In the genomic region with DNA sequence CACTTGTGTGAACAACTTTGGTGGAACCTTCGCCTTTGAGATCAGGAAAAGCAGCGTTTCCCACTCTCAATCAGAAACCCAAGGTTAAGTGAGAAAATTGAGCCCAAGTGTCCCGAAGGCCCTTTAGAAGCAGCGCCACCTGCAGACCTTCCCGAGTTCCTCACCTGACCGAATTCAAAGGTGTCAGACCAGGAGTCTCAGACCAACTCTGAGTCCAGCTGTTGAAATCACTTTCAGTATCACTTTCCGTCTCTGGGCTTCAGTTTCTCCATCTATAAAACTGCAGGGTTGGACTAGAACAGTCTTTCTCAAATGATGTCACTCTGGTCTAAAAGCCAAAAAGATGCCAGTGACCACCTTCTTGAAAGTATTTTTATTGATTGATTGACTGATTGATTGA, we compare ENCODE assay signal across 8 cellular contexts. TPM values are rescaled to one million over a fixed set of nuclear protein-coding genes. Genes with fewer than 3 reads are reported as not detected.
A peak's percentile ranks its signal among the peaks of the same experiment; 100 is the strongest.
DNase-seq lines count a peak whose midpoint lies in the region; ATAC-seq, FAIRE-seq and TF ChIP-seq lines count a peak whose summit lies in the region.

No MANE protein-coding gene starts in this region.

- 44% methylated on average over 7 of the region's 7 CpGs for WGBS in right cardiac atrium

- no peaks in the 10 kb centered on the region for H3K4me1 ChIP-seq in RWPE2 (ENCODE audit: insufficient read depth, poor library complexity, severe bottlenecking)
- H3K4me1 ChIP-seq in keratinocyte (ENCODE audit: control insufficient read depth, extremely low read depth, insufficient read depth, low read length): no peaks in the 10 kb centered on the region
- H3K4me1 ChIP-seq in right cardiac atrium (ENCODE audit: control insufficient read depth, insufficient read depth, low read length): no peaks in the 10 kb centered on the region

- no peak for DNase-seq in D721Med (ENCODE audit: insufficient read length, low spot score)
- no peak for DNase-seq in RWPE2 (ENCODE audit: low spot score)
- no peak for DNase-seq in keratinocyte (ENCODE audit: low read depth, low spot score)
- DNase-seq in activated CD4-positive, CD25-positive, alpha-beta regulatory T cell (lab: John Stamatoyannopoulos, UW): no peak
- DNase-seq in activated T-helper 2 cell treated with anti-CD3 and anti-CD28 coated beads, Interferon-gamma antibody, Interleukin-2, Interleukin-4, amounts not matched to agents 10 μg/mL and 5 μg/mL and 100 μg/mL, durations not matched to agents 14 hours and 24 hours and 36 hours (ENCODE audit: low spot score): no peak
- no peak for DNase-seq in right cardiac atrium

- H3K9me3 ChIP-seq in RWPE2 (ENCODE audit: severe bottlenecking) (no peaks in the 10 kb centered on the region), keratinocyte (ENCODE audit: control insufficient read depth, low read depth, low read length) (no peaks in the 10 kb centered on the region), right cardiac atrium (ENCODE audit: control insufficient read depth, low read length) (no peaks in the 10 kb centered on the region)

- no peaks in the 10 kb centered on the region for H3K9me3 Mint-ChIP-seq in activated T-helper 2 cell treated with anti-CD3 and anti-CD28 coated beads, Interferon-gamma antibody, Interleukin-2, Interleukin-4, amounts not matched to agents 10 μg/mL and 5 μg/mL and 100 μg/mL, durations not matched to agents 14 hours and 24 hours and 36 hours

- intact Hi-C loops in activated T-helper 2 cell treated with anti-CD3 and anti-CD28 coated beads, Interferon-gamma antibody, Interleukin-2, Interleukin-4, amounts not matched to agents 10 μg/mL and 5 μg/mL and 100 μg/mL, durations not matched to agents 14 hours and 24 hours and 36 hours (cut with micrococcal nuclease): loop anchor here (10.0 kb wide), 1 partner anchor 396 kb away; no protein-coding TSS in a partner anchor
- intact Hi-C loops in right cardiac atrium (cut with DNase I): no loop called here

- H3K27me3 Mint-ChIP-seq in activated T-helper 2 cell treated with anti-CD3 and anti-CD28 coated beads, Interferon-gamma antibody, Interleukin-2, Interleukin-4, amounts not matched to agents 10 μg/mL and 5 μg/mL and 100 μg/mL, durations not matched to agents 14 hours and 24 hours and 36 hours (ENCODE audit: low read depth): no peaks in the 10 kb centered on the region

- no peaks in the 10 kb centered on the region for H3K79me2 ChIP-seq in keratinocyte (ENCODE audit: control insufficient read depth, insufficient read depth, low read length)

- no peak overlapping the region for H3K27ac Mint-ChIP-seq in activated T-helper 2 cell treated with anti-CD3 and anti-CD28 coated beads, Interferon-gamma antibody, Interleukin-2, Interleukin-4, amounts not matched to agents 10 μg/mL and 5 μg/mL and 100 μg/mL, durations not matched to agents 14 hours and 24 hours and 36 hours

- TF ChIP-seq CTCF in D721Med (IDR thresholded peaks at IDR 0.05; ENCODE audit: insufficient read depth, missing control alignments) (peak; percentile 27), RWPE2 (IDR thresholded peaks at IDR 0.05; ENCODE audit: poor library complexity, severe bottlenecking) (peak; percentile 30), keratinocyte (optimal IDR thresholded peaks at IDR 0.05 in 1 of 3, IDR thresholded peaks at IDR 0.05 in 1 of 3, conservative IDR thresholded peaks at IDR 0.05 in 1 of 3; ENCODE audit: extremely low read depth in 1 of 3, insufficient read depth in 2 of 3, low read length in 3 of 3) (peak; percentile 51 to 63 (median 51))

- H3K27me3 ChIP-seq in RWPE2 (ENCODE audit: insufficient read depth, poor library complexity, severe bottlenecking) (no peaks in the 10 kb centered on the region), keratinocyte (ENCODE audit: control insufficient read depth, extremely low read depth, insufficient read depth, low read length) (no peaks in the 10 kb centered on the region), right cardiac atrium (ENCODE audit: control insufficient read depth, insufficient read depth) (no peaks in the 10 kb centered on the region)

- no peak overlapping the region for H3K9ac ChIP-seq in keratinocyte (ENCODE audit: control insufficient read depth, extremely low read depth, insufficient read depth, low read length)

- no peaks in the 10 kb centered on the region for H3K4me1 Mint-ChIP-seq in activated T-helper 2 cell treated with anti-CD3 and anti-CD28 coated beads, Interferon-gamma antibody, Interleukin-2, Interleukin-4, amounts not matched to agents 10 μg/mL and 5 μg/mL and 100 μg/mL, durations not matched to agents 14 hours and 24 hours and 36 hours (ENCODE audit: low read depth)

- dilution Hi-C loops in keratinocyte (cut with MboI; ENCODE audit: extremely low pct_ligation_motif_present, low sequenced_read_pairs): no loop called here

- H3K36me3 ChIP-seq in RWPE2 (ENCODE audit: low read depth) (no peaks in the 10 kb centered on the region), keratinocyte (ENCODE audit: control insufficient read depth in 2 of 2, extremely low read depth in 1 of 2, insufficient read depth in 2 of 2, low read length in 2 of 2) (no peaks in the 10 kb centered on the region)

- H3K9me1 ChIP-seq in keratinocyte (ENCODE audit: control insufficient read depth, extremely low read depth, insufficient read depth, low read length): no peaks in the 10 kb centered on the region

- no peak overlapping the region for H3K4me2 ChIP-seq in keratinocyte (ENCODE audit: control insufficient read depth, extremely low read depth, insufficient read depth, low read depth, low read length)

- no peak overlapping the region for H3K4me3 ChIP-seq in RWPE2 (ENCODE audit: severe bottlenecking)
- H3K4me3 ChIP-seq in keratinocyte (ENCODE audit: control insufficient read depth in 2 of 3, extremely low read depth in 1 of 3, insufficient read depth in 2 of 3, low read depth in 1 of 3, low read length in 3 of 3): no peak overlapping the region
- no peak overlapping the region for H3K4me3 ChIP-seq in right cardiac atrium (ENCODE audit: low read length)

- ATAC-seq in GM19023 (IDR thresholded peaks at IDR 0.05; ENCODE audit: unreplicated experiment): peak; percentile 79
- peak; percentile 76 for ATAC-seq in HG03025 (IDR thresholded peaks at IDR 0.05; ENCODE audit: low FRiP score, unreplicated experiment)
- peak; percentile 33; the same call in 1 of the 3 replicates for ATAC-seq in RWPE2 (ENCODE audit: low read depth)
- ATAC-seq in right cardiac atrium: no peak

- FAIRE-seq in D721Med (lab: Jason Lieb, UNC) (no peak), keratinocyte (lab: Jason Lieb, UNC) (no peak)

- H3K36me3 Mint-ChIP-seq in activated T-helper 2 cell treated with anti-CD3 and anti-CD28 coated beads, Interferon-gamma antibody, Interleukin-2, Interleukin-4, amounts not matched to agents 10 μg/mL and 5 μg/mL and 100 μg/mL, durations not matched to agents 14 hours and 24 hours and 36 hours (ENCODE audit: low read depth): no peaks in the 10 kb centered on the region

- H2AFZ ChIP-seq in keratinocyte (ENCODE audit: control insufficient read depth, low read length): no peak overlapping the region

- H3K27ac ChIP-seq in RWPE2 (ENCODE audit: poor library complexity, severe bottlenecking): no peak overlapping the region
- H3K27ac ChIP-seq in keratinocyte (ENCODE audit: control insufficient read depth, insufficient read depth, low read length): no peak overlapping the region
- no peak overlapping the region for H3K27ac ChIP-seq in right cardiac atrium (ENCODE audit: low read length)

- H3K4me3 Mint-ChIP-seq in activated T-helper 2 cell treated with anti-CD3 and anti-CD28 coated beads, Interferon-gamma antibody, Interleukin-2, Interleukin-4, amounts not matched to agents 10 μg/mL and 5 μg/mL and 100 μg/mL, durations not matched to agents 14 hours and 24 hours and 36 hours (ENCODE audit: low read depth): no peak overlapping the region

- no peaks in the 10 kb centered on the region for H4K20me1 ChIP-seq in keratinocyte (ENCODE audit: control insufficient read depth, extremely low read depth, insufficient read depth, low read length)

RNA-seq across cellular contexts. Expression of gene GRHPR, which starts 31.7 kb away (rescaled TPM):
- polyA plus RNA-seq in keratinocyte (116 to 173 TPM (median 130 TPM) in 3 replicates), right cardiac atrium (119 TPM)
- 61.1 TPM for polyA plus RNA-seq in keratinocyte (2011; ENCODE audit: low read depth)
- polyA plus RNA-seq in keratinocyte (2011; cell fraction: cytosol; rRNA removed): 97.8 and 143 TPM in 2 replicates
- 123 and 141 TPM in 2 replicates for polyA plus RNA-seq in keratinocyte (2011; cell fraction: nucleus; rRNA removed)
- polyA plus RNA-seq in keratinocyte (2012; ENCODE audit: low replicate concordance): 77.0 and 120 TPM in 2 replicates
- 69.6 to 160 TPM (median 131 TPM) in 3 replicates for polyA minus RNA-seq in keratinocyte
- polyA minus RNA-seq in keratinocyte (2011; cell fraction: cytosol; rRNA and poly(A)+ RNA removed): 83.5 TPM
- 41.9 and 43.0 TPM in 2 replicates for polyA minus RNA-seq in keratinocyte (2011; cell fraction: nucleus; rRNA and poly(A)+ RNA removed)
- 75.4 and 77.4 TPM in 2 replicates for total RNA-seq in activated T-helper 2 cell treated with anti-CD3 and anti-CD28 coated beads, Interferon-gamma antibody, Interleukin-2, Interleukin-4, amounts not matched to agents 10 μg/mL and 5 μg/mL and 100 μg/mL, durations not matched to agents 14 hours and 24 hours and 36 hours
- total RNA-seq in right cardiac atrium: 100 to 1,000 TPM in 3 of 4 donors, 10 to 100 TPM in 1; 92.2 to 119 (median 111) TPM

Comparison
In these comparisons a context has a peak if more than half of its experiments do, and no peak if none do; other contexts are left out.
1. ATAC-seq: peak in GM19023 (single experiment), HG03025 (single experiment) and RWPE2 (single experiment); none in right cardiac atrium (0 of 2).
2. Peak in every context shown above with its lines, with median percentiles within 50 percentile points of each other: CTCF ChIP-seq.